Comparison of ENCODE assay signal across 8 cellular contexts in genomic region chr9:74570879-74571512, GRCh38.
DNase-seq lines count a peak whose midpoint lies in the region; ATAC-seq and TF ChIP-seq lines count a peak whose summit lies in the region.

No MANE protein-coding gene starts in this region.

- H3K4me3 ChIP-seq in SK-N-MC (no peak overlapping the region), fibroblast of pulmonary artery (replicated peaks; ENCODE audit: low read depth, low read length) (no peak overlapping the region), skeletal muscle cell (ENCODE audit: low read depth, low read length) (no peak overlapping the region)

- H3K36me3 Mint-ChIP-seq in CD4-positive, alpha-beta T cell (ENCODE audit: low read depth) = no peaks in the 10 kb centered on the region

- H3K9ac ChIP-seq in SK-N-MC (ENCODE audit: insufficient read length) = no peak overlapping the region

- no peak overlapping the region for H3K27ac ChIP-seq in CD4-positive, alpha-beta T cell (ENCODE audit: low read depth, low read length)
- no peak overlapping the region for H3K27ac ChIP-seq in SK-N-MC

- no peak for DNase-seq in CD4-positive, alpha-beta T cell
- DNase-seq in SK-N-MC (ENCODE audit: low read depth, low spot score) (peak; percentile 10), fibroblast of pulmonary artery (ENCODE audit: low read depth) (peak; percentile 56), skeletal muscle cell (ENCODE audit: low read depth) (peak; percentile 3), NCI-H146 treated with DMSO at 0.1 percent for 48 hours (lab: John Stamatoyannopoulos, UW; ENCODE audit: unreplicated experiment) (no peak), GF-D8 (lab: John Stamatoyannopoulos, UW) (no peak)

- intact Hi-C loops in CD4-positive, alpha-beta T cell (cut with DNase I, micrococcal nuclease) = no loop called here

- H3K27ac Mint-ChIP-seq in CD4-positive, alpha-beta T cell = no peak overlapping the region

- CTCF ChIA-PET in CD4-positive, alpha-beta T cell (lab: Charles Lee) = no interaction called here

- TF ChIP-seq CTCF in CD4-positive, alpha-beta T cell (IDR thresholded peaks at IDR 0.05) = peak; percentile 13
- TF ChIP-seq CTCF in fibroblast of pulmonary artery (IDR thresholded peaks at IDR 0.05; ENCODE audit: low read length, missing control alignments) = peak; percentile 75

- no peaks in the 10 kb centered on the region for H3K9me3 Mint-ChIP-seq in CD4-positive, alpha-beta T cell

- H3K27me3 ChIP-seq in CD4-positive, alpha-beta T cell (ENCODE audit: control insufficient read depth, insufficient read depth, low read length) = no peaks in the 10 kb centered on the region

- POLR2A ChIA-PET in CD4-positive, alpha-beta T cell (lab: Charles Lee) = no interaction called here

- peaks cover 6% of the 10 kb centered on the region for H3K27me3 Mint-ChIP-seq in CD4-positive, alpha-beta T cell

- H3K36me3 ChIP-seq in SK-N-MC (ENCODE audit: insufficient read depth, low read length) = no peaks in the 10 kb centered on the region

- H3K9me3 ChIP-seq in CD4-positive, alpha-beta T cell (ENCODE audit: control insufficient read depth, low read length) = no peaks in the 10 kb centered on the region
- no peaks in the 10 kb centered on the region for H3K9me3 ChIP-seq in SK-N-MC (ENCODE audit: low read depth, low read length)

- H3K4me3 Mint-ChIP-seq in CD4-positive, alpha-beta T cell = no peak overlapping the region

- no peaks in the 10 kb centered on the region for H3K4me1 Mint-ChIP-seq in CD4-positive, alpha-beta T cell (ENCODE audit: low read depth)

- ATAC-seq in CD4-positive, alpha-beta T cell (ENCODE audit: poor library complexity) = no peak
- ATAC-seq in GM18517 (IDR thresholded peaks at IDR 0.05; ENCODE audit: unreplicated experiment) = peak; percentile 88
- ATAC-seq in HG03354 (IDR thresholded peaks at IDR 0.05; ENCODE audit: poor library complexity, severe bottlenecking, unreplicated experiment) = peak; percentile 90

Comparison
In these comparisons a context has a peak if more than half of its experiments do, and no peak if none do; other contexts are left out.
1. DNase-seq: peak in SK-N-MC (single experiment), fibroblast of pulmonary artery (single experiment) and skeletal muscle cell (single experiment); none in CD4-positive, alpha-beta T cell (0 of 10), NCI-H146 treated with DMSO at 0.1 percent for 48 hours (single experiment) and GF-D8 (single experiment).